8 cellular contexts compared by ENCODE assay signal in the genomic region with DNA sequence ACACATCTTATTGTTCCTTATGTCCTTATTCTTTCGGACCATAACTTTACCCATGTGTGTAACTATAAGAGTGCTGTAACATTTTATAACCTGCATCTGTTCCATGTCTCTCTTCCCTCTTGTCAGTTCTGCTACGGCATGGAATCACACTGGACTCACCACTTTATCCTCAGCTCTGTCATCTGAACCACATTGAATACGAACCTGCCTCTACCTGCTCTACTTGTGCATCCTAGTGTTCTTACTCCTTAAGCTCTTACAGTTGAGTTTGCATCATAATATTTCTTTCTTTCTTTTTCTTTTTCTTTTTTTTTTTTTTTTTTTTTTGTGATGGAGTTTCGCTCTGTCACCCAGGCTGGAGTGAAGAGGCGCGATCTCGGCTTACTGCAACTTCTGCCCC.
"Had no signal": no experiment of that assay in that cellular context is flagged by ENCODE, and none has a peak within 500 bp of the region (broad histone marks: within the 10 kb centered on the region; RNA-seq: fewer than 3 reads in every experiment).

No MANE protein-coding gene starts in this region.

- FAIRE-seq: G401.6, GM12878, GM12891, GM12892, GM18507, GM19239 had no signal

- DNase-seq: GDM1, GF-D8 had no signal

- ATAC-seq: GM12878 had no signal

- H3K4me3 ChIP-seq: GM12878 had no signal
